ENCODE assay signal across 20 cellular contexts in genomic region chr12:124816295-124816854, GRCh38. TPM values are rescaled to one million over a fixed set of nuclear protein-coding genes. Genes with fewer than 3 reads are reported as not detected.
DNase-seq lines count a peak whose midpoint lies in the region; ATAC-seq and TF ChIP-seq lines count a peak whose summit lies in the region.
"Had no signal": no experiment of that assay in that cellular context is flagged by ENCODE, and none has a peak within 500 bp of the region (broad histone marks: within the 10 kb centered on the region; RNA-seq: fewer than 3 reads in every experiment).

No MANE protein-coding gene starts in this region.

- peak overlapping the region; percentile 62 for H3K27ac Mint-ChIP-seq in WTC11
- peak overlapping the region; percentile 15 for H3K27ac Mint-ChIP-seq in endodermal cell
- peak overlapping the region; percentile 73 for H3K27ac Mint-ChIP-seq in progenitor cell of endocrine pancreas
- H3K27ac Mint-ChIP-seq: CD8-positive, alpha-beta T cell; GM23338 had no signal

- H3K4me1 Mint-ChIP-seq in WTC11 = peaks cover 8% of the 10 kb centered on the region
- H3K4me1 Mint-ChIP-seq in endodermal cell = peaks cover 20% of the 10 kb centered on the region
- H3K4me1 Mint-ChIP-seq in progenitor cell of endocrine pancreas (ENCODE audit: low read depth) = peaks cover 7% of the 10 kb centered on the region

- H3K27me3 Mint-ChIP-seq in WTC11 (ENCODE audit: low read depth) = no peaks in the 10 kb centered on the region
- H3K27me3 Mint-ChIP-seq in endodermal cell (ENCODE audit: insufficient read depth) = no peaks in the 10 kb centered on the region
- peaks cover 23% of the 10 kb centered on the region for H3K27me3 Mint-ChIP-seq in progenitor cell of endocrine pancreas

- POLR2A ChIA-PET in WTC11 (lab: Charles Lee) = no interaction called here

- ATAC-seq in WTC11 = no peak
- ATAC-seq in GM18870 (IDR thresholded peaks at IDR 0.05; ENCODE audit: unreplicated experiment) = no peak
- ATAC-seq in HG02759 (IDR thresholded peaks at IDR 0.05; ENCODE audit: unreplicated experiment) = no peak
- ATAC-seq: CD8-positive, alpha-beta T cell; GM23338; PC-3 had no signal

- no peaks in the 10 kb centered on the region for H3K27me3 ChIP-seq in BLaER1 treated with 17β-estradiol and CSF1 and Interleukin-3, amounts not matched to agents 10 nM and 100 nM
- H3K27me3 ChIP-seq in endodermal cell (ENCODE audit: control insufficient read depth, insufficient read depth, low read length, poor library complexity, severe bottlenecking) = no peaks in the 10 kb centered on the region
- H3K27me3 ChIP-seq: BE2C had no signal

- H3K36me3 ChIP-seq in BLaER1 treated with 17β-estradiol and CSF1 and Interleukin-3, amounts not matched to agents 10 nM and 100 nM = peaks cover 57 to 98% (median 90%) of the 10 kb centered on the region in 11 experiments
- peaks cover 20% of the 10 kb centered on the region for H3K36me3 ChIP-seq in endodermal cell (ENCODE audit: control insufficient read depth, insufficient read depth, low read length)

- TF ChIP-seq CTCF in WTC11 (IDR thresholded peaks at IDR 0.05) = no peak
- no peak for TF ChIP-seq CTCF in endodermal cell (conservative IDR thresholded peaks at IDR 0.05)
- TF ChIP-seq CTCF in progenitor cell of endocrine pancreas (IDR thresholded peaks at IDR 0.05; ENCODE audit: unreplicated experiment) = no peak

- H3K4me2 ChIP-seq in BLaER1 treated with 17β-estradiol and CSF1 and Interleukin-3, amounts not matched to agents 10 nM and 100 nM = peak overlapping the region in 1 of 11 experiments; percentile 14; a peak in 2 of 22 replicates
- H3K4me2 ChIP-seq: GM23338 had no signal

- H4K20me1 ChIP-seq in BLaER1 treated with 17β-estradiol and CSF1 and Interleukin-3, amounts not matched to agents 10 nM and 100 nM = peaks cover 4 to 87% (median 75%) of the 10 kb centered on the region in 11 experiments; a peak in 21 of 22 replicates

- DNase-seq in WTC11 (ENCODE audit: low spot score) = no peak
- no peak for DNase-seq in endodermal cell
- no peak for DNase-seq in progenitor cell of endocrine pancreas (ENCODE audit: low spot score, unreplicated experiment)
- DNase-seq in NCI-H2171 (lab: John Stamatoyannopoulos, UW) = no peak
- DNase-seq: BE2C; Calu3; CD8-positive, alpha-beta T cell; GF-D8; KG1; MV-4-11; NCI-H1694 treated with DMSO at 0.1 percent for 48 hours; NCI-H345; NCI-H526; PC-3; RPMI8226; SIG-M5 had no signal

- H3K9me3 Mint-ChIP-seq in WTC11 = peaks cover 6% of the 10 kb centered on the region; the same call in 1 of the 2 replicates
- H3K9me3 Mint-ChIP-seq in endodermal cell = peaks cover 5% of the 10 kb centered on the region
- H3K9me3 Mint-ChIP-seq in progenitor cell of endocrine pancreas (ENCODE audit: low read depth) = no peaks in the 10 kb centered on the region
- H3K9me3 Mint-ChIP-seq: CD8-positive, alpha-beta T cell; GM23338 had no signal

- H3K36me3 Mint-ChIP-seq in WTC11 = peaks cover 37% of the 10 kb centered on the region
- peaks cover 37% of the 10 kb centered on the region for H3K36me3 Mint-ChIP-seq in endodermal cell (ENCODE audit: low read depth)
- peaks cover 6% of the 10 kb centered on the region for H3K36me3 Mint-ChIP-seq in progenitor cell of endocrine pancreas (ENCODE audit: insufficient read depth)

- CTCF ChIA-PET in WTC11 (lab: Charles Lee) = no interaction called here

- H3K4me3 Mint-ChIP-seq in WTC11 (no peak overlapping the region), endodermal cell (no peak overlapping the region), progenitor cell of endocrine pancreas (ENCODE audit: low read depth) (no peak overlapping the region)
- H3K4me3 Mint-ChIP-seq: CD8-positive, alpha-beta T cell; GM23338 had no signal

- H3K9ac ChIP-seq in BLaER1 treated with 17β-estradiol and CSF1 and Interleukin-3, amounts not matched to agents 10 nM and 100 nM = peak overlapping the region in 1 of 11 experiments; percentile 26; a peak in 4 of 22 replicates
- H3K9ac ChIP-seq in endodermal cell (ENCODE audit: extremely low read depth, low read length, poor library complexity, severe bottlenecking) = no peak overlapping the region

- H3K4me3 ChIP-seq in BLaER1 treated with 17β-estradiol and CSF1 and Interleukin-3, amounts not matched to agents 10 nM and 100 nM = no peak overlapping the region
- no peak overlapping the region for H3K4me3 ChIP-seq in endodermal cell (ENCODE audit: low read length)
- H3K4me3 ChIP-seq: GM23338 had no signal

- peaks cover 0 to 20% (median 3%) of the 10 kb centered on the region in 10 experiments; a peak in 7 of 20 replicates for H3K4me1 ChIP-seq in BLaER1 treated with 17β-estradiol and CSF1 and Interleukin-3, amounts not matched to agents 10 nM and 100 nM
- H3K4me1 ChIP-seq in endodermal cell (ENCODE audit: control insufficient read depth, insufficient read depth, low read length) = peaks cover 9% of the 10 kb centered on the region
- H3K4me1 ChIP-seq: BE2C had no signal

- WGBS in endodermal cell (ENCODE audit: insufficient coverage in 1 of 2, insufficient read length in 1 of 2), 2 experiments = 90 to 96% methylated on average over 11 to 15 of the region's 15 CpGs

- H3K27ac ChIP-seq in BLaER1 treated with 17β-estradiol and CSF1 and Interleukin-3, amounts not matched to agents 10 nM and 100 nM = peak overlapping the region in 6 of 11 experiments; percentile 6 to 44 (median 28); a peak in 7 of 22 replicates
- H3K27ac ChIP-seq in endodermal cell (ENCODE audit: low read depth, low read length) = no peak overlapping the region

- H3K9me3 ChIP-seq in BLaER1 treated with 17β-estradiol and CSF1 and Interleukin-3, amounts not matched to agents 10 nM and 100 nM (replicated peaks in 1 of 11) = no peaks in the 10 kb centered on the region
- peaks cover 10% of the 10 kb centered on the region for H3K9me3 ChIP-seq in endodermal cell (ENCODE audit: control insufficient read depth, low read length)
- H3K9me3 ChIP-seq: BE2C had no signal

TF ChIP-seq in WTC11, 78 proteins besides CTCF, POLR2A, EP300 and RAD21:
- TF ChIP-seq GABPB1 (CRISPR knock-in tag; IDR thresholded peaks at IDR 0.05) = no peak
- TF ChIP-seq ATF1 (CRISPR knock-in tag; IDR thresholded peaks at IDR 0.05) = no peak
- TF ChIP-seq AFF4 (CRISPR knock-in tag; IDR thresholded peaks at IDR 0.05; ENCODE audit: borderline replicate concordance) = no peak
- TF ChIP-seq, protein P1, sequence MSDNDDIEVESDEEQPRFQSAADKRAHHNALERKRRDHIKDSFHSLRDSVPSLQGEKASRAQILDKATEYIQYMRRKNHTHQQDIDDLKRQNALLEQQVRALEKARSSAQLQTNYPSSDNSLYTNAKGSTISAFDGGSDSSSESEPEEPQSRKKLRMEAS (CRISPR knock-in tag; IDR thresholded peaks at IDR 0.05) = no peak
- TF ChIP-seq, protein P2, sequence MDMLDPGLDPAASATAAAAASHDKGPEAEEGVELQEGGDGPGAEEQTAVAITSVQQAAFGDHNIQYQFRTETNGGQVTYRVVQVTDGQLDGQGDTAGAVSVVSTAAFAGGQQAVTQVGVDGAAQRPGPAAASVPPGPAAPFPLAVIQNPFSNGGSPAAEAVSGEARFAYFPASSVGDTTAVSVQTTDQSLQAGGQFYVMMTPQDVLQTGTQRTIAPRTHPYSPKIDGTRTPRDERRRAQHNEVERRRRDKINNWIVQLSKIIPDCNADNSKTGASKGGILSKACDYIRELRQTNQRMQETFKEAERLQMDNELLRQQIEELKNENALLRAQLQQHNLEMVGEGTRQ (CRISPR knock-in tag; IDR thresholded peaks at IDR 0.05) = no peak
- TF ChIP-seq FOXJ3 (CRISPR knock-in tag; IDR thresholded peaks at IDR 0.05; ENCODE audit: borderline replicate concordance) = no peak
- no peak for TF ChIP-seq TP53 (CRISPR knock-in tag; IDR thresholded peaks at IDR 0.05)
- TF ChIP-seq GTF2I (CRISPR knock-in tag; conservative IDR thresholded peaks at IDR 0.05) = no peak
- TF ChIP-seq HMGA2 (CRISPR knock-in tag; IDR thresholded peaks at IDR 0.05) = no peak
- no peak for TF ChIP-seq ZNF138 (CRISPR knock-in tag; conservative IDR thresholded peaks at IDR 0.05)
- TF ChIP-seq, protein P3, sequence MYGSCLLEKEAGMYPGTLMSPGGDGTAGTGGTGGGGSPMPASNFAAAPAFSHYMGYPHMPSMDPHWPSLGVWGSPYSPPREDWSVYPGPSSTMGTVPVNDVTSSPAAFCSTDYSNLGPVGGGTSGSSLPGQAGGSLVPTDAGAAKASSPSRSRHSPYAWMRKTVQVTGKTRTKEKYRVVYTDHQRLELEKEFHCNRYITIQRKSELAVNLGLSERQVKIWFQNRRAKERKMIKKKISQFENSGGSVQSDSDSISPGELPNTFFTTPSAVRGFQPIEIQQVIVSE (CRISPR knock-in tag; IDR thresholded peaks at IDR 0.05; ENCODE audit: borderline replicate concordance) = no peak
- TF ChIP-seq ZNF232 (CRISPR knock-in tag; IDR thresholded peaks at IDR 0.05) = no peak
- TF ChIP-seq ZNF263 (CRISPR knock-in tag; IDR thresholded peaks at IDR 0.05; ENCODE audit: low read depth) = no peak

RNA-seq across cellular contexts. Expression of gene SCARB1, which starts 47.3 kb away (rescaled TPM):
- total RNA-seq in WTC11 (2021) (68.3 to 71.0 TPM (median 70.8 TPM) in 3 replicates), endodermal cell (10 to 100 TPM; 33.0 to 36.2 TPM), progenitor cell of endocrine pancreas (20.6 and 21.5 TPM in 2 replicates)
- polyA plus RNA-seq in endodermal cell (2013, experiment 1 of 2) = 26.1 TPM
- polyA plus RNA-seq in endodermal cell (2013, experiment 2 of 2) = 30.2 TPM

Comparison
In these comparisons a context has a peak if more than half of its experiments do, and no peak if none do; other contexts are left out.
1. H3K27ac Mint-ChIP-seq: peak in every context shown above with its lines; median percentile 73 in progenitor cell of endocrine pancreas; 62 in WTC11; 15 in endodermal cell.